11 cellular contexts compared by ENCODE assay signal in genomic region chr14:103607822-103608221, GRCh38. TPM values are rescaled to one million over a fixed set of nuclear protein-coding genes. Genes with fewer than 3 reads are reported as not detected.
DNase-seq lines count a peak whose midpoint lies in the region; ATAC-seq, FAIRE-seq and TF ChIP-seq lines count a peak whose summit lies in the region.
"Had no signal": no experiment of that assay in that cellular context is flagged by ENCODE, and none has a peak within 500 bp of the region (broad histone marks: within the 10 kb centered on the region; RNA-seq: fewer than 3 reads in every experiment).

No MANE protein-coding gene starts in this region.

- H3K4me3 Mint-ChIP-seq in activated CD4-positive, alpha-beta T cell treated with anti-CD3 and anti-CD28 coated beads, Interleukin-2, amount 10 ng/mL, durations not matched to agents 24 days and 14 days, result peak overlapping the region; percentile 73
- peak overlapping the region; percentile 70 for H3K4me3 Mint-ChIP-seq in stimulated activated effector memory CD8-positive, alpha-beta T cell treated with anti-CD3 and anti-CD28 coated beads, Interleukin-12 subunit alpha, Interleukin-12 subunit beta, amount 100 ng/mL, for 72 hours
- no peak overlapping the region for H3K4me3 Mint-ChIP-seq in chondrocyte (ENCODE audit: unreplicated experiment)

- H3K9me3 Mint-ChIP-seq in activated CD4-positive, alpha-beta T cell treated with anti-CD3 and anti-CD28 coated beads, Interleukin-2, amount 10 ng/mL, durations not matched to agents 24 days and 14 days, result peaks cover 7% of the 10 kb centered on the region
- H3K9me3 Mint-ChIP-seq in stimulated activated effector memory CD8-positive, alpha-beta T cell treated with anti-CD3 and anti-CD28 coated beads, Interleukin-12 subunit alpha, Interleukin-12 subunit beta, amount 100 ng/mL, for 72 hours, result peaks cover 7% of the 10 kb centered on the region
- peaks cover 7% of the 10 kb centered on the region for H3K9me3 Mint-ChIP-seq in chondrocyte (ENCODE audit: low read depth)

- dilution Hi-C loops in endothelial cell of umbilical vein (cut with MboI; ENCODE audit: extremely low pct_ligation_motif_present, low sequenced_read_pairs), result no loop called here

- H4K20me1 ChIP-seq in OCI-LY3 (ENCODE audit: insufficient read depth, low read length) (no peaks in the 10 kb centered on the region), endothelial cell of umbilical vein (replicated peaks; ENCODE audit: control insufficient read depth, extremely low read depth, insufficient read depth, low read length) (no peaks in the 10 kb centered on the region)

- no peak for DNase-seq in activated CD4-positive, alpha-beta T cell treated with anti-CD3 and anti-CD28 coated beads, Interleukin-2, amount 10 ng/mL, durations not matched to agents 24 days and 14 days
- no peak for DNase-seq in activated CD4-positive, alpha-beta T cell treated with anti-CD3 and anti-CD28 coated beads, Interleukin-2, amount 50 U/mL, for 48 hours
- peak; percentile 26 for DNase-seq in endothelial cell of umbilical vein (ENCODE audit: low read depth, low spot score)
- DNase-seq in stimulated activated effector memory CD8-positive, alpha-beta T cell treated with anti-CD3 and anti-CD28 coated beads, Interleukin-12 subunit alpha, Interleukin-12 subunit beta, amount 100 ng/mL, for 72 hours (ENCODE audit: low spot score in 2 of 2), result no peak
- no peak for DNase-seq in chondrocyte (ENCODE audit: low spot score)
- DNase-seq: ACHN had no signal

- H3K4me3 ChIP-seq in OCI-LY3 (ENCODE audit: low read length), result peak overlapping the region; percentile 70
- no peak overlapping the region for H3K4me3 ChIP-seq in endothelial cell of umbilical vein (replicated peaks in 1 of 3; ENCODE audit: insufficient read depth in 1 of 3, low read depth in 1 of 3, low read length in 3 of 3)

- H3K27me3 Mint-ChIP-seq in activated CD4-positive, alpha-beta T cell treated with anti-CD3 and anti-CD28 coated beads, Interleukin-2, amount 10 ng/mL, durations not matched to agents 24 days and 14 days, result peaks cover 19% of the 10 kb centered on the region
- H3K27me3 Mint-ChIP-seq in chondrocyte (ENCODE audit: low read depth), result no peaks in the 10 kb centered on the region

- POLR2A ChIA-PET in endothelial cell of umbilical vein (lab: Charles Lee), result no interaction called here

- no TSS peak for BruUV-seq in endothelial cell of umbilical vein (replicated peaks; lab: Mats Ljungman, UMichigan)

- intact Hi-C loops in activated CD4-positive, alpha-beta T cell treated with anti-CD3 and anti-CD28 coated beads, Interleukin-2, amount 10 ng/mL, durations not matched to agents 24 days and 14 days (cut with micrococcal nuclease), result loop anchor here (2.0 kb wide), 1 partner anchor 21 kb away; the partner anchor contains the start of gene KLC1
- intact Hi-C loops in endothelial cell of umbilical vein (cut with micrococcal nuclease), result no loop called here

- H3K27me3 ChIP-seq in OCI-LY3 (ENCODE audit: low read depth, low read length) (peaks cover 13% of the 10 kb centered on the region), endothelial cell of umbilical vein (ENCODE audit: control insufficient read depth in 2 of 2, insufficient read depth in 2 of 2, low read length in 2 of 2) (peaks cover 0 to 11% of the 10 kb centered on the region in 2 experiments)

- no peak for FAIRE-seq in endothelial cell of umbilical vein (lab: Jason Lieb, UNC)
- FAIRE-seq: bronchial epithelial cell had no signal

- peaks cover 6% of the 10 kb centered on the region for H3K36me3 Mint-ChIP-seq in activated CD4-positive, alpha-beta T cell treated with anti-CD3 and anti-CD28 coated beads, Interleukin-2, amount 10 ng/mL, durations not matched to agents 24 days and 14 days (ENCODE audit: low read depth)
- no peaks in the 10 kb centered on the region for H3K36me3 Mint-ChIP-seq in stimulated activated effector memory CD8-positive, alpha-beta T cell treated with anti-CD3 and anti-CD28 coated beads, Interleukin-12 subunit alpha, Interleukin-12 subunit beta, amount 100 ng/mL, for 72 hours
- H3K36me3 Mint-ChIP-seq in chondrocyte (ENCODE audit: low read depth), result peaks cover 5% of the 10 kb centered on the region

- peaks cover 20% of the 10 kb centered on the region for H3K4me1 Mint-ChIP-seq in activated CD4-positive, alpha-beta T cell treated with anti-CD3 and anti-CD28 coated beads, Interleukin-2, amount 10 ng/mL, durations not matched to agents 24 days and 14 days
- H3K4me1 Mint-ChIP-seq in stimulated activated effector memory CD8-positive, alpha-beta T cell treated with anti-CD3 and anti-CD28 coated beads, Interleukin-12 subunit alpha, Interleukin-12 subunit beta, amount 100 ng/mL, for 72 hours, result peaks cover 22% of the 10 kb centered on the region
- H3K4me1 Mint-ChIP-seq in chondrocyte (ENCODE audit: low read depth), result peaks cover 19% of the 10 kb centered on the region

- no peak for TF ChIP-seq POLR2A in endothelial cell of umbilical vein (IDR thresholded peaks at IDR 0.05; ENCODE audit: low read depth, low read length)

- no peak overlapping the region for H3K9ac ChIP-seq in OCI-LY3 (ENCODE audit: low read length)
- no peak overlapping the region for H3K9ac ChIP-seq in endothelial cell of umbilical vein (replicated peaks; ENCODE audit: extremely low read depth, insufficient read depth, low read length)

- H3K79me2 ChIP-seq in OCI-LY3 (ENCODE audit: low read length) (no peaks in the 10 kb centered on the region), endothelial cell of umbilical vein (ENCODE audit: control insufficient read depth, insufficient read depth, low read length) (no peaks in the 10 kb centered on the region)

- H2AFZ ChIP-seq in OCI-LY3 (ENCODE audit: low read depth, low read length) (no peak overlapping the region), endothelial cell of umbilical vein (ENCODE audit: low read depth, low read length) (no peak overlapping the region)

- peaks cover 14% of the 10 kb centered on the region for H3K4me1 ChIP-seq in OCI-LY3 (ENCODE audit: low read length)
- peaks cover 13% of the 10 kb centered on the region for H3K4me1 ChIP-seq in endothelial cell of umbilical vein (ENCODE audit: control insufficient read depth, extremely low read depth, insufficient read depth, low read length)

- CTCF ChIA-PET in endothelial cell of umbilical vein (lab: Charles Lee), result interaction anchor here (0.6 to 1.9 kb wide), 6 partner anchors 9 to 256 kb away, joined by 3 to 6 read pairs (median 3); no protein-coding TSS in a partner anchor

- H3K27ac ChIP-seq in OCI-LY3 (ENCODE audit: low read length), result no peak overlapping the region
- no peak overlapping the region for H3K27ac ChIP-seq in endothelial cell of umbilical vein (ENCODE audit: insufficient read depth, low read depth, low read length)
- H3K27ac ChIP-seq: upper lobe of left lung had no signal

- no peak overlapping the region for H3K27ac Mint-ChIP-seq in activated CD4-positive, alpha-beta T cell treated with anti-CD3 and anti-CD28 coated beads, Interleukin-2, amount 10 ng/mL, durations not matched to agents 24 days and 14 days
- peak overlapping the region; percentile 67 for H3K27ac Mint-ChIP-seq in stimulated activated effector memory CD8-positive, alpha-beta T cell treated with anti-CD3 and anti-CD28 coated beads, Interleukin-12 subunit alpha, Interleukin-12 subunit beta, amount 100 ng/mL, for 72 hours
- H3K27ac Mint-ChIP-seq in chondrocyte (ENCODE audit: unreplicated experiment), result no peak overlapping the region

- H3K36me3 ChIP-seq in OCI-LY3 (replicated peaks; ENCODE audit: low read depth, low read length) (no peaks in the 10 kb centered on the region), endothelial cell of umbilical vein (ENCODE audit: control insufficient read depth in 2 of 2, extremely low read depth in 1 of 2, insufficient read depth in 2 of 2, low read length in 2 of 2) (no peaks in the 10 kb centered on the region)
- H3K36me3 ChIP-seq: upper lobe of left lung had no signal

- peak; percentile 9 for ATAC-seq in stimulated activated effector memory CD8-positive, alpha-beta T cell treated with anti-CD3 and anti-CD28 coated beads, Interleukin-12 subunit alpha, Interleukin-12 subunit beta, amount 100 ng/mL, for 72 hours
- ATAC-seq in GM19324 (IDR thresholded peaks at IDR 0.05; ENCODE audit: low FRiP score, unreplicated experiment) (no peak), HG02840 (IDR thresholded peaks at IDR 0.05; ENCODE audit: low FRiP score, unreplicated experiment) (no peak)

- peak overlapping the region; percentile 90 for H3K4me2 ChIP-seq in OCI-LY3 (ENCODE audit: low read length)
- peak overlapping the region; percentile 63 for H3K4me2 ChIP-seq in endothelial cell of umbilical vein (ENCODE audit: insufficient read depth, low read length)

- TF ChIP-seq CTCF in OCI-LY3 (IDR thresholded peaks at IDR 0.05; ENCODE audit: low read depth, low read length) (no peak), endothelial cell of umbilical vein (IDR thresholded peaks at IDR 0.05; ENCODE audit: extremely low read depth in 1 of 2, insufficient read depth in 1 of 2, low read depth in 1 of 2, low read length in 2 of 2) (no peak), chondrocyte (IDR thresholded peaks at IDR 0.05) (no peak)

- H3K9me3 ChIP-seq in OCI-LY3 (ENCODE audit: insufficient read depth, low read length), result peaks cover 4% of the 10 kb centered on the region; the same call in 1 of the 2 replicates
- no peaks in the 10 kb centered on the region for H3K9me3 ChIP-seq in endothelial cell of umbilical vein (replicated peaks; ENCODE audit: control insufficient read depth, insufficient read depth, low read length)

- no peaks in the 10 kb centered on the region for H3K9me1 ChIP-seq in endothelial cell of umbilical vein (replicated peaks; ENCODE audit: control insufficient read depth, extremely low read depth, insufficient read depth, low read length)

RNA-seq across cellular contexts. Expression of gene KLC1, which starts 21.2 kb away (rescaled TPM):
- total RNA-seq in activated CD4-positive, alpha-beta T cell treated with anti-CD3 and anti-CD28 coated beads, Interleukin-2, amount 10 ng/mL, durations not matched to agents 24 days and 14 days, result 132 and 155 TPM in 2 replicates
- 233 and 240 TPM in 2 replicates for total RNA-seq in endothelial cell of umbilical vein
- polyA plus RNA-seq in endothelial cell of umbilical vein, result 124 and 128 TPM in 2 replicates
- 108 and 110 TPM in 2 replicates for polyA plus RNA-seq in endothelial cell of umbilical vein (2011; cell fraction: cytosol; rRNA removed)
- 306 and 379 TPM in 2 replicates for polyA plus RNA-seq in endothelial cell of umbilical vein (2011; cell fraction: nucleus; rRNA removed)
- 95.6 and 108 TPM in 2 replicates for polyA plus RNA-seq in endothelial cell of umbilical vein (2012)
- 161 and 170 TPM in 2 replicates for polyA minus RNA-seq in endothelial cell of umbilical vein
- 46.2 TPM for polyA minus RNA-seq in endothelial cell of umbilical vein (2011; cell fraction: cytosol; rRNA and poly(A)+ RNA removed)
- polyA minus RNA-seq in endothelial cell of umbilical vein (2011; cell fraction: nucleus; rRNA and poly(A)+ RNA removed), result 237 and 250 TPM in 2 replicates
- total RNA-seq in chondrocyte, result 188 to 226 TPM (median 190 TPM) in 3 replicates

RNA-seq across cellular contexts. Expression of gene COA8, which starts 45.1 kb away (rescaled TPM):
- total RNA-seq in activated CD4-positive, alpha-beta T cell treated with anti-CD3 and anti-CD28 coated beads, Interleukin-2, amount 10 ng/mL, durations not matched to agents 24 days and 14 days, result 38.4 and 41.2 TPM in 2 replicates
- total RNA-seq in endothelial cell of umbilical vein (46.4 and 52.6 TPM in 2 replicates), chondrocyte (39.1 to 51.9 TPM (median 50.7 TPM) in 3 replicates)
- polyA plus RNA-seq in endothelial cell of umbilical vein, result 9.6 and 19.1 TPM in 2 replicates
- polyA plus RNA-seq in endothelial cell of umbilical vein (2011; cell fraction: cytosol; rRNA removed), result 23.1 and 23.2 TPM in 2 replicates
- 9.7 and 10.5 TPM in 2 replicates for polyA plus RNA-seq in endothelial cell of umbilical vein (2011; cell fraction: nucleus; rRNA removed)
- 40.7 and 47.2 TPM in 2 replicates for polyA plus RNA-seq in endothelial cell of umbilical vein (2012)
- 6.7 and 10.8 TPM in 2 replicates for polyA minus RNA-seq in endothelial cell of umbilical vein
- polyA minus RNA-seq in endothelial cell of umbilical vein (2011; cell fraction: cytosol; rRNA and poly(A)+ RNA removed), result 11.9 TPM
- 26.0 and 27.2 TPM in 2 replicates for polyA minus RNA-seq in endothelial cell of umbilical vein (2011; cell fraction: nucleus; rRNA and poly(A)+ RNA removed)

RNA-seq across cellular contexts. Expression of gene BAG5, which starts 45.4 kb away (rescaled TPM):
- 32.1 and 33.9 TPM in 2 replicates for total RNA-seq in activated CD4-positive, alpha-beta T cell treated with anti-CD3 and anti-CD28 coated beads, Interleukin-2, amount 10 ng/mL, durations not matched to agents 24 days and 14 days
- total RNA-seq in endothelial cell of umbilical vein (28.4 and 32.5 TPM in 2 replicates), chondrocyte (22.6 to 25.7 TPM (median 23.2 TPM) in 3 replicates)
- polyA plus RNA-seq in endothelial cell of umbilical vein, result 5.0 and 6.3 TPM in 2 replicates
- 7.7 and 8.4 TPM in 2 replicates for polyA plus RNA-seq in endothelial cell of umbilical vein (2011; cell fraction: cytosol; rRNA removed)
- polyA plus RNA-seq in endothelial cell of umbilical vein (2011; cell fraction: nucleus; rRNA removed), result 5.6 and 7.3 TPM in 2 replicates
- 16.4 and 20.2 TPM in 2 replicates for polyA plus RNA-seq in endothelial cell of umbilical vein (2012)
- polyA minus RNA-seq in endothelial cell of umbilical vein, result 11.0 and 11.5 TPM in 2 replicates
- polyA minus RNA-seq in endothelial cell of umbilical vein (2011; cell fraction: cytosol; rRNA and poly(A)+ RNA removed), result 15.8 TPM
- polyA minus RNA-seq in endothelial cell of umbilical vein (2011; cell fraction: nucleus; rRNA and poly(A)+ RNA removed), result 7.9 and 9.9 TPM in 2 replicates
